ENCODE assay signal across 9 cellular contexts in genomic region chr6:26232306-26232949, GRCh38.
DNase-seq lines count a peak whose midpoint lies in the region; ATAC-seq, FAIRE-seq and TF ChIP-seq lines count a peak whose summit lies in the region.
"Had no signal": no experiment of that assay in that cellular context is flagged by ENCODE, and none has a peak within 500 bp of the region (broad histone marks: within the 10 kb centered on the region; RNA-seq: fewer than 3 reads in every experiment).

No MANE protein-coding gene starts in this region.

- no peaks in the 10 kb centered on the region for H3K27me3 ChIP-seq in CD8-positive, alpha-beta memory T cell (ENCODE audit: insufficient read depth, low read length, poor library complexity, severe bottlenecking)
- H3K27me3 ChIP-seq in HUES64 (ENCODE audit: insufficient read depth, low read length) (no peaks in the 10 kb centered on the region), K562 (ENCODE audit: control insufficient read depth in 2 of 2, insufficient read depth in 2 of 2, low read length in 2 of 2) (no peaks in the 10 kb centered on the region)
- no peaks in the 10 kb centered on the region for H3K27me3 ChIP-seq in naive thymus-derived CD4-positive, alpha-beta T cell (ENCODE audit: control insufficient read depth in 2 of 2, insufficient read depth in 2 of 2, low read length in 2 of 2)

- H3K9ac ChIP-seq in HUES64 (ENCODE audit: low read depth, low read length), result peak overlapping the region; percentile 89; the same call in 1 of the 2 replicates
- H3K9ac ChIP-seq in K562 (ENCODE audit: insufficient read depth in 1 of 2, low read depth in 2 of 2, low read length in 2 of 2), result peak overlapping the region in 1 of 2 experiments; percentile 77; a peak in 2 of 4 replicates

- no peaks in the 10 kb centered on the region for H3K9me3 ChIP-seq in CD8-positive, alpha-beta memory T cell (ENCODE audit: low read length)
- H3K9me3 ChIP-seq in HUES64 (ENCODE audit: insufficient read depth, low read depth, low read length) (no peaks in the 10 kb centered on the region), K562 (replicated peaks; ENCODE audit: control insufficient read depth, insufficient read depth, low read depth, low read length) (no peaks in the 10 kb centered on the region)
- no peaks in the 10 kb centered on the region for H3K9me3 ChIP-seq in naive thymus-derived CD4-positive, alpha-beta T cell (ENCODE audit: control insufficient read depth in 2 of 3, low read length in 3 of 3)

- TF ChIP-seq CTCF in K562 (IDR thresholded peaks at IDR 0.05 in 2 of 3, conservative IDR thresholded peaks at IDR 0.05 in 1 of 3; ENCODE audit: insufficient read depth in 2 of 3, low read depth in 1 of 3, low read length in 3 of 3), result no peak

- H2AFZ ChIP-seq in K562 (ENCODE audit: low read depth, low read length), result peak overlapping the region; percentile 94; the same call in 1 of the 2 replicates

- DNase-seq in CD8-positive, alpha-beta memory T cell, result no peak
- DNase-seq in K562 (ENCODE audit: extremely low read depth in 1 of 4, low spot score in 3 of 4) (no peak), NCI-H1092 (lab: John Stamatoyannopoulos, UW) (no peak), amygdala (lab: John Stamatoyannopoulos, UW) (no peak), SKM-1 treated with dmso at 0.1 percent for 144 hours (lab: John Stamatoyannopoulos, UW; ENCODE audit: unreplicated experiment) (no peak)
- no peak for DNase-seq in naive thymus-derived CD4-positive, alpha-beta T cell
- DNase-seq: NCI-H2081 treated with DMSO at 0.1 percent for 48 hours had no signal

- peaks cover 23% of the 10 kb centered on the region for H3K79me2 ChIP-seq in K562 (ENCODE audit: control insufficient read depth, insufficient read depth, low read length)

- no peaks in the 10 kb centered on the region for H3K9me1 ChIP-seq in K562 (ENCODE audit: control insufficient read depth, insufficient read depth, low read length)

- H3K4me1 ChIP-seq in CD8-positive, alpha-beta memory T cell (ENCODE audit: insufficient read depth, low read length), result peaks cover 19% of the 10 kb centered on the region
- peaks cover 13% of the 10 kb centered on the region for H3K4me1 ChIP-seq in HUES64 (ENCODE audit: insufficient read depth, low read length)
- peaks cover 16 to 20% of the 10 kb centered on the region in 2 experiments; a peak in 4 of 5 replicates for H3K4me1 ChIP-seq in K562 (replicated peaks in 1 of 2; ENCODE audit: control insufficient read depth in 2 of 2, insufficient read depth in 2 of 2, low read length in 2 of 2)
- peaks cover 0 to 18% of the 10 kb centered on the region in 2 donors for H3K4me1 ChIP-seq in naive thymus-derived CD4-positive, alpha-beta T cell (ENCODE audit: control insufficient read depth in 2 of 2, insufficient read depth in 2 of 2, low read length in 2 of 2)

- ATAC-seq in K562, result no peak
- ATAC-seq in naive thymus-derived CD4-positive, alpha-beta T cell, result no peak
- no peak for ATAC-seq in GM21423 (IDR thresholded peaks at IDR 0.05; ENCODE audit: unreplicated experiment)

- 88% methylated on average over 8 of the region's 8 CpGs for WGBS in HUES64
- WGBS in K562 (ENCODE audit: insufficient coverage, low coverage, missing lambda C conversion rate), result 57% methylated on average over 8 of the region's 8 CpGs

- no peak for FAIRE-seq in K562 (lab: Jason Lieb, UNC)

- H3K4me1 Mint-ChIP-seq in CD8-positive, alpha-beta memory T cell, result peaks cover 28 to 35% (median 32%) of the 10 kb centered on the region in 3 donors
- H3K4me1 Mint-ChIP-seq in naive thymus-derived CD4-positive, alpha-beta T cell, result peaks cover 23 to 54% (median 44%) of the 10 kb centered on the region in 7 donors

- in situ Hi-C loops in K562 (cut with MboI), result no loop called here

- CTCF ChIA-PET in CD8-positive, alpha-beta memory T cell (lab: Charles Lee), result interaction anchor here (1.3 to 6.3 kb wide), 8 partner anchors 8 to 74 kb away, joined by 3 to 51 read pairs (median 8); a partner anchor contains a TSS
- CTCF ChIA-PET in K562 (lab: Yijun Ruan, JAX; ENCODE audit: low intra/inter-chr PET ratio), result no interaction called here
- CTCF ChIA-PET in naive thymus-derived CD4-positive, alpha-beta T cell (lab: Charles Lee), result no interaction called here

- H3K4me2 ChIP-seq in K562 (ENCODE audit: insufficient read depth, low read length), result peak overlapping the region; percentile 85

- H3K36me3 Mint-ChIP-seq in CD8-positive, alpha-beta memory T cell, result peaks cover 0 to 14% (median 0%) of the 10 kb centered on the region in 3 donors
- peaks cover 0 to 5% (median 0%) of the 10 kb centered on the region in 5 donors for H3K36me3 Mint-ChIP-seq in naive thymus-derived CD4-positive, alpha-beta T cell

- peak overlapping the region; percentile 87 to 98 (median 96) for H3K27ac Mint-ChIP-seq in CD8-positive, alpha-beta memory T cell
- H3K27ac Mint-ChIP-seq in naive thymus-derived CD4-positive, alpha-beta T cell, result peak overlapping the region; percentile 93 to 100 (median 98)

- POLR2A ChIA-PET in CD8-positive, alpha-beta memory T cell (lab: Charles Lee), result interaction anchor here (0.7 to 6.4 kb wide), 13 partner anchors 8 to 320 kb away, joined by 3 to 234 read pairs (median 45); a partner anchor contains a TSS
- POLR2A ChIA-PET in K562 (lab: Yijun Ruan, JAX), result interaction anchor here (0.6 to 6.9 kb wide), 7 partner anchors 10 to 76 kb away, joined by 3 to 147 read pairs (median 6); a partner anchor contains a TSS
- POLR2A ChIA-PET in naive thymus-derived CD4-positive, alpha-beta T cell (lab: Charles Lee), result interaction anchor here (0.6 to 9.7 kb wide), 23 partner anchors 11 to 1658 kb away, joined by 3 to 2165 read pairs (median 39); partner anchors contain the start of gene HFE

- no peak overlapping the region for H3K27ac ChIP-seq in CD8-positive, alpha-beta memory T cell (ENCODE audit: low read depth, low read length)
- H3K27ac ChIP-seq in HUES64 (ENCODE audit: low read depth, low read length), result peak overlapping the region; percentile 86
- no peak overlapping the region for H3K27ac ChIP-seq in K562 (ENCODE audit: extremely low read depth, low read depth, low read length)
- peak overlapping the region; percentile 87 for H3K27ac ChIP-seq in naive thymus-derived CD4-positive, alpha-beta T cell (ENCODE audit: low read depth, low read length)

- intact Hi-C loops in K562 (cut with micrococcal nuclease), result no loop called here
- intact Hi-C loops in naive thymus-derived CD4-positive, alpha-beta T cell (cut with micrococcal nuclease), result no loop called here

- H3K9me3 Mint-ChIP-seq in CD8-positive, alpha-beta memory T cell, result no peaks in the 10 kb centered on the region
- peaks cover 0 to 10% (median 0%) of the 10 kb centered on the region in 11 donors for H3K9me3 Mint-ChIP-seq in naive thymus-derived CD4-positive, alpha-beta T cell

- no peak for TF ChIP-seq POLR2A in K562 (conservative IDR thresholded peaks at IDR 0.05)

- no peaks in the 10 kb centered on the region for H4K20me1 ChIP-seq in K562 (replicated peaks; ENCODE audit: control insufficient read depth, insufficient read depth, low read length)

- no TSS peak for BruUV-seq in K562 (replicated peaks; lab: Mats Ljungman, UMichigan)

- no peaks in the 10 kb centered on the region for H3K36me3 ChIP-seq in CD8-positive, alpha-beta memory T cell (ENCODE audit: insufficient read depth, low read length)
- no peaks in the 10 kb centered on the region for H3K36me3 ChIP-seq in HUES64 (ENCODE audit: insufficient read depth, low read length)
- no peaks in the 10 kb centered on the region for H3K36me3 ChIP-seq in K562 (ENCODE audit: control insufficient read depth, insufficient read depth, low read length)
- no peaks in the 10 kb centered on the region for H3K36me3 ChIP-seq in naive thymus-derived CD4-positive, alpha-beta T cell (ENCODE audit: control insufficient read depth in 2 of 3, insufficient read depth in 3 of 3, low read length in 3 of 3)

- H3K4me3 Mint-ChIP-seq in CD8-positive, alpha-beta memory T cell, result peak overlapping the region; percentile 87 to 95 (median 91)
- peak overlapping the region; percentile 87 to 99 (median 94) for H3K4me3 Mint-ChIP-seq in naive thymus-derived CD4-positive, alpha-beta T cell

- H3K4me3 ChIP-seq in CD8-positive, alpha-beta memory T cell (ENCODE audit: low read length), result peak overlapping the region; percentile 94
- H3K4me3 ChIP-seq in HUES64 (ENCODE audit: low read length), result peak overlapping the region; percentile 65
- peak overlapping the region; percentile 40; the same call in 1 of the 2 replicates for H3K4me3 ChIP-seq in K562
- peak overlapping the region; percentile 93 for H3K4me3 ChIP-seq in naive thymus-derived CD4-positive, alpha-beta T cell (ENCODE audit: low read length)

- peaks cover 0 to 5% of the 10 kb centered on the region in 2 donors for H3K27me3 Mint-ChIP-seq in CD8-positive, alpha-beta memory T cell
- peaks cover 0 to 15% (median 0%) of the 10 kb centered on the region in 5 donors for H3K27me3 Mint-ChIP-seq in naive thymus-derived CD4-positive, alpha-beta T cell

- TF ChIP-seq RAD21 in K562 (CRISPR knock-in tag; conservative IDR thresholded peaks at IDR 0.05 in 1 of 2, IDR thresholded peaks at IDR 0.05 in 1 of 2), result no peak

- no peak for TF ChIP-seq EP300 in K562 (IDR thresholded peaks at IDR 0.05; ENCODE audit: low read length)

TF ChIP-seq in K562, 482 proteins besides CTCF, POLR2A, EP300 and RAD21 (continues in another document):
- TF ChIP-seq PCBP2 (IDR thresholded peaks at IDR 0.05; ENCODE audit: low read depth, low read length, poor library complexity, severe bottlenecking), result peak; percentile 45
- peak; percentile 57; the same call in 1 of the 2 replicates for TF ChIP-seq TGIF2 (CRISPR knock-in tag; IDR thresholded peaks at IDR 0.05)
- peak; percentile 43; the same call in 1 of the 2 replicates for TF ChIP-seq SFPQ (IDR thresholded peaks at IDR 0.05; ENCODE audit: low read depth, low read length)
- TF ChIP-seq ZNF174 (CRISPR knock-in tag; IDR thresholded peaks at IDR 0.05), result no peak
- no peak for TF ChIP-seq ZNF354B (CRISPR knock-in tag; IDR thresholded peaks at IDR 0.05)
- no peak for TF ChIP-seq HNRNPLL (IDR thresholded peaks at IDR 0.05; ENCODE audit: low read depth, low read length, poor library complexity, severe bottlenecking)
- no peak for TF ChIP-seq RBM15 (IDR thresholded peaks at IDR 0.05; ENCODE audit: insufficient read depth, low read length)

Comparison
In these comparisons a context has a peak if more than half of its experiments do, and no peak if none do; other contexts are left out.
1. H3K27ac ChIP-seq: peak in HUES64 (single experiment) and naive thymus-derived CD4-positive, alpha-beta T cell (single experiment); none in CD8-positive, alpha-beta memory T cell (single experiment) and K562 (single experiment).
2. H3K4me3 ChIP-seq: peak in every context shown above with its lines; median percentile 94 in CD8-positive, alpha-beta memory T cell; 93 in naive thymus-derived CD4-positive, alpha-beta T cell; 65 in HUES64; 40 in K562.